12 cellular contexts compared by ENCODE assay signal in genomic region chr14:50762931-50763300, GRCh38.
DNase-seq lines count a peak whose midpoint lies in the region; ATAC-seq and TF ChIP-seq lines count a peak whose summit lies in the region.
"Had no signal": no experiment of that assay in that cellular context is flagged by ENCODE, and none has a peak within 500 bp of the region (broad histone marks: within the 10 kb centered on the region; RNA-seq: fewer than 3 reads in every experiment).

No MANE protein-coding gene starts in this region.

- in situ Hi-C loops in brain microvascular endothelial cell (cut with HindIII; ENCODE audit: low pct_ligation_motif_present, low sequenced_read_pairs), result no loop called here

- H3K27ac ChIP-seq in brain microvascular endothelial cell, result peak overlapping the region; percentile 95
- H3K27ac ChIP-seq in skeletal muscle tissue (ENCODE audit: low read depth, low read length), result peak overlapping the region; percentile 9

- H3K27me3 ChIP-seq in brain microvascular endothelial cell (replicated peaks) (no peaks in the 10 kb centered on the region), skeletal muscle tissue (ENCODE audit: control insufficient read depth in 3 of 3, insufficient read depth in 3 of 3, low read length in 3 of 3) (no peaks in the 10 kb centered on the region)
- H3K27me3 ChIP-seq: ovary had no signal

- no peak overlapping the region for H3K9ac ChIP-seq in skeletal muscle tissue (ENCODE audit: low read depth in 1 of 3, low read length in 3 of 3)

- H3K9me3 ChIP-seq in skeletal muscle tissue (ENCODE audit: control insufficient read depth in 3 of 3, low read length in 3 of 3), result no peaks in the 10 kb centered on the region
- H3K9me3 ChIP-seq: ovary had no signal

- DNase-seq in brain microvascular endothelial cell (no peak), DMS 273 treated with DMSO at 0.1 percent for 48 hours (lab: John Stamatoyannopoulos, UW) (no peak), NCI-H2107 (lab: John Stamatoyannopoulos, UW) (no peak)
- DNase-seq: activated CD4-positive, CD25-positive, alpha-beta regulatory T cell; effector memory CD8-positive, alpha-beta T cell; foreskin melanocyte; NCI-H1092 treated with DMSO at 0.1 percent for 48 hours had no signal

- ATAC-seq in GM18909 (IDR thresholded peaks at IDR 0.05; ENCODE audit: poor library complexity, unreplicated experiment), result peak; percentile 5
- ATAC-seq in HG03457 (IDR thresholded peaks at IDR 0.05; ENCODE audit: unreplicated experiment), result peak; percentile 13
- no peak for ATAC-seq in HG02588 (IDR thresholded peaks at IDR 0.05; ENCODE audit: unreplicated experiment)
- ATAC-seq: effector memory CD8-positive, alpha-beta T cell had no signal

- no peak overlapping the region for H3K4me3 ChIP-seq in brain microvascular endothelial cell (ENCODE audit: low read depth, low read length)
- no peak overlapping the region for H3K4me3 ChIP-seq in skeletal muscle tissue (ENCODE audit: low read length in 3 of 3)
- H3K4me3 ChIP-seq: ovary had no signal

- peaks cover 3 to 6% (median 5%) of the 10 kb centered on the region in 3 donors for H3K4me1 ChIP-seq in skeletal muscle tissue (ENCODE audit: control insufficient read depth in 3 of 3, insufficient read depth in 3 of 3, low read length in 3 of 3)

- H3K36me3 ChIP-seq in brain microvascular endothelial cell (replicated peaks), result peaks cover 8% of the 10 kb centered on the region
- H3K36me3 ChIP-seq in skeletal muscle tissue (ENCODE audit: control insufficient read depth in 3 of 3, insufficient read depth in 3 of 3, low read length in 3 of 3), result peaks cover 20 to 54% (median 51%) of the 10 kb centered on the region in 3 donors
- H3K36me3 ChIP-seq: ovary had no signal

- TF ChIP-seq CTCF in brain microvascular endothelial cell (IDR thresholded peaks at IDR 0.05; ENCODE audit: low read depth, low read length, missing control alignments), result no peak
